Comparison of ENCODE assay signal across 1 cellular context in genomic region chr12:13631873-13632272, GRCh38.
TF ChIP-seq lines count a peak whose summit lies in the region.

No MANE protein-coding gene starts in this region.

TF ChIP-seq in WTC11, 78 proteins besides CTCF, POLR2A, EP300 and RAD21 (continued from another document):
- no peak for TF ChIP-seq ZNF425 (CRISPR knock-in tag; conservative IDR thresholded peaks at IDR 0.05)
- no peak for TF ChIP-seq TP53 (CRISPR knock-in tag; IDR thresholded peaks at IDR 0.05)
- no peak for TF ChIP-seq ZNF396 (CRISPR knock-in tag; IDR thresholded peaks at IDR 0.05; ENCODE audit: borderline replicate concordance)
